Comparison of ENCODE assay signal across 8 cellular contexts in genomic region chr4:99087887-99088484, GRCh38. TPM values are rescaled to one million over a fixed set of nuclear protein-coding genes. Genes with fewer than 3 reads are reported as not detected.
DNase-seq lines count a peak whose midpoint lies in the region; ATAC-seq and TF ChIP-seq lines count a peak whose summit lies in the region.

No MANE protein-coding gene starts in this region.

- H3K36me3 ChIP-seq in PC-3 (ENCODE audit: low read depth, low read length) (peaks cover 20% of the 10 kb centered on the region), mammary epithelial cell (ENCODE audit: insufficient read depth, low read length) (peaks cover 13% of the 10 kb centered on the region), iPS-20b (ENCODE audit: insufficient read depth, low read depth, low read length) (peaks cover 32% of the 10 kb centered on the region)

- ATAC-seq in GM19328 (IDR thresholded peaks at IDR 0.05; ENCODE audit: unreplicated experiment): peak; percentile 11
- ATAC-seq in HG03342 (IDR thresholded peaks at IDR 0.05; ENCODE audit: unreplicated experiment): peak; percentile 27
- peak; percentile 35 for ATAC-seq in PC-3
- peak; percentile 87 for ATAC-seq in sciatic nerve

- H3K9ac ChIP-seq in PC-3 (ENCODE audit: low read length) (peak overlapping the region; percentile 84), mammary epithelial cell (ENCODE audit: insufficient read depth, low read length) (peak overlapping the region; percentile 92), iPS-20b (ENCODE audit: low read depth, low read length) (peak overlapping the region; percentile 94)

- dilution Hi-C loops in mammary epithelial cell (cut with HindIII; ENCODE audit: low sequenced_read_pairs): no loop called here

- TF ChIP-seq CTCF in Calu3 (IDR thresholded peaks at IDR 0.05; ENCODE audit: unreplicated experiment) (no peak), PC-3 (conservative IDR thresholded peaks at IDR 0.05; ENCODE audit: low read depth, low read length) (no peak), mammary epithelial cell (conservative IDR thresholded peaks at IDR 0.05 in 1 of 2, IDR thresholded peaks at IDR 0.05 in 1 of 2; ENCODE audit: extremely low read depth in 1 of 2, insufficient read depth in 1 of 2, low read depth in 1 of 2, low read length in 2 of 2) (no peak)

- H3K27ac Mint-ChIP-seq in Calu3 (ENCODE audit: unreplicated experiment): peak overlapping the region; percentile 84

- no peaks in the 10 kb centered on the region for H3K9me3 ChIP-seq in PC-3 (ENCODE audit: low read length)
- H3K9me3 ChIP-seq in mammary epithelial cell (replicated peaks; ENCODE audit: insufficient read depth, low read length): no peaks in the 10 kb centered on the region
- no peaks in the 10 kb centered on the region for H3K9me3 ChIP-seq in iPS-20b (ENCODE audit: insufficient read depth, low read depth, low read length)

- H3K4me3 ChIP-seq in PC-3 (ENCODE audit: low read length) (peak overlapping the region; percentile 91), mammary epithelial cell (replicated peaks in 1 of 3; ENCODE audit: insufficient read depth in 1 of 3, low read depth in 2 of 3, low read length in 3 of 3) (peak overlapping the region; percentile 65 to 97 (median 84)), iPS-20b (ENCODE audit: low read length) (peak overlapping the region; percentile 80)

- H3F3A ChIP-seq in PC-3 (ENCODE audit: low read length, unreplicated experiment): no peaks in the 10 kb centered on the region

- H3K9me2 ChIP-seq in PC-3 (replicated peaks; ENCODE audit: low read length): no peaks in the 10 kb centered on the region

- CTCF ChIA-PET in Calu3 (lab: Charles Lee) (interaction anchor here (1.0 to 1.8 kb wide), 3 partner anchors 93 to 376 kb away, joined by 6 to 7 read pairs (median 6); partner anchors contain the start of genes EIF4E and METAP1), PC-3 (lab: Charles Lee) (interaction anchor here (0.6 to 1.1 kb wide), 2 partner anchors 93 to 316 kb away, joined by 3 read pairs; partner anchors contain the start of gene METAP1), mammary epithelial cell (lab: Charles Lee; ENCODE audit: low non-redundant PET) (no interaction called here)

- H3K9me3 Mint-ChIP-seq in Calu3 (ENCODE audit: low read depth, unreplicated experiment): no peaks in the 10 kb centered on the region

- POLR2A ChIA-PET in PC-3 (lab: Charles Lee; ENCODE audit: unreplicated experiment): interaction anchor here (0.6 kb wide), 1 partner anchor 161 kb away, joined by 10 read pairs; no protein-coding TSS in a partner anchor

- H3K27ac ChIP-seq in PC-3 (ENCODE audit: low read length) (peak overlapping the region; percentile 53), mammary epithelial cell (ENCODE audit: insufficient read depth, low read depth, low read length) (peak overlapping the region; percentile 91), iPS-20b (ENCODE audit: low read length) (peak overlapping the region; percentile 82)

- H3K27me3 ChIP-seq in PC-3 (ENCODE audit: low read length) (no peaks in the 10 kb centered on the region), mammary epithelial cell (ENCODE audit: insufficient read depth, low read length) (no peaks in the 10 kb centered on the region), iPS-20b (ENCODE audit: insufficient read depth, low read length) (no peaks in the 10 kb centered on the region)

- H3K4me1 Mint-ChIP-seq in Calu3 (ENCODE audit: low read depth, unreplicated experiment): peaks cover 21% of the 10 kb centered on the region

- H4K20me1 ChIP-seq in PC-3 (ENCODE audit: low read length): no peaks in the 10 kb centered on the region
- no peaks in the 10 kb centered on the region for H4K20me1 ChIP-seq in mammary epithelial cell (ENCODE audit: insufficient read depth, low read length)

- H3K79me2 ChIP-seq in PC-3 (ENCODE audit: low read length) (peaks cover 52% of the 10 kb centered on the region), mammary epithelial cell (ENCODE audit: insufficient read depth, low read length) (peaks cover 83% of the 10 kb centered on the region)

- H3K36me3 Mint-ChIP-seq in Calu3 (ENCODE audit: insufficient read depth, unreplicated experiment): peaks cover 48% of the 10 kb centered on the region

- H3K4me1 ChIP-seq in PC-3 (ENCODE audit: insufficient read depth, low read length): peaks cover 5% of the 10 kb centered on the region; the same call in 1 of the 2 replicates
- peaks cover 22% of the 10 kb centered on the region for H3K4me1 ChIP-seq in mammary epithelial cell (ENCODE audit: insufficient read depth, low read length)
- H3K4me1 ChIP-seq in iPS-20b (ENCODE audit: insufficient read depth, low read length): peaks cover 9% of the 10 kb centered on the region; the same call in 1 of the 2 replicates

- H3K4me3 Mint-ChIP-seq in Calu3 (ENCODE audit: low read depth, unreplicated experiment): peak overlapping the region; percentile 98

- H2AFZ ChIP-seq in PC-3 (ENCODE audit: low read length): peak overlapping the region; percentile 74
- peak overlapping the region; percentile 79 for H2AFZ ChIP-seq in mammary epithelial cell (ENCODE audit: low read depth, low read length)

- under 1% methylated on average over 10 of the region's 18 CpGs for WGBS in mammary epithelial cell (ENCODE audit: low coverage, missing lambda C conversion rate)

- peak; percentile 13 for DNase-seq in Calu3
- DNase-seq in PC-3: peak; percentile 34
- DNase-seq in mammary epithelial cell: peak; percentile 66
- DNase-seq in sciatic nerve (ENCODE audit: low spot score): peak; percentile 75
- no peak for DNase-seq in NCI-H2029 treated with DMSO at 0.1 percent for 48 hours (lab: John Stamatoyannopoulos, UW)

- in situ Hi-C loops in mammary epithelial cell (cut with MboI; ENCODE audit: low sequenced_read_pairs in 2 of 2): no loop called here

- intact Hi-C loops in Calu3 (cut with micrococcal nuclease; ENCODE audit: unreplicated experiment) (no loop called here), PC-3 (cut with micrococcal nuclease) (loop anchor here (1.0 to 2.0 kb wide), 2 partner anchors 27 to 93 kb away; partner anchors contain the start of gene METAP1), mammary epithelial cell (cut with micrococcal nuclease) (loop anchor here (1.0 to 10.0 kb wide), 4 partner anchors 317 to 859 kb away; partner anchors contain the start of genes DAPP1 and DNAJB14), sciatic nerve (cut with DNase I) (no loop called here)

- H3K4me2 ChIP-seq in PC-3 (ENCODE audit: low read length) (peak overlapping the region; percentile 95), mammary epithelial cell (ENCODE audit: insufficient read depth, low read depth, low read length) (peak overlapping the region; percentile 82)

- BruUV-seq in Calu3 (replicated peaks; lab: Mats Ljungman, UMichigan): TSS peak; percentile 58
- BruUV-seq in PC-3 (replicated peaks; lab: Mats Ljungman, UMichigan): TSS peak; percentile 73
- TSS peak; percentile 38 for BruUV-seq in mammary epithelial cell (replicated peaks; lab: Mats Ljungman, UMichigan)

- no peaks in the 10 kb centered on the region for H3K27me3 Mint-ChIP-seq in Calu3 (ENCODE audit: unreplicated experiment)

RNA-seq across cellular contexts. Expression of gene ADH5, which starts 0.6 kb away (rescaled TPM):
- total RNA-seq in Calu3 (2022) (88.8 and 95.7 TPM in 2 replicates), PC-3 (2014; rRNA removed) (83.1 and 94.5 TPM in 2 replicates), mammary epithelial cell (100 to 1,000 TPM; 192 to 237 TPM), sciatic nerve (126 TPM)
- polyA plus RNA-seq in mammary epithelial cell: 243 TPM
- 202 TPM for polyA minus RNA-seq in mammary epithelial cell

RNA-seq across cellular contexts. Expression of gene ADH4, which starts 56.1 kb away (rescaled TPM):
- total RNA-seq in Calu3 (2022) (not detected in 2 replicates), PC-3 (2014; rRNA removed) (not detected in 2 replicates), mammary epithelial cell (not detected), sciatic nerve (1.8 TPM)
- polyA plus RNA-seq in mammary epithelial cell: not detected
- not detected for polyA minus RNA-seq in mammary epithelial cell

Comparison
In these comparisons a context has a peak if more than half of its experiments do, and no peak if none do; other contexts are left out.
1. ATAC-seq: peak in every context shown above with its lines; median percentile 87 in sciatic nerve; 35 in PC-3; 27 in HG03342; 11 in GM19328.
2. intact Hi-C loops: an anchor here in PC-3 (1.0 to 2.0 kb wide) and mammary epithelial cell (1.0 to 10.0 kb wide); none called in Calu3 and sciatic nerve.